ENCODE assay signal across 1 cellular context in the genomic region with DNA sequence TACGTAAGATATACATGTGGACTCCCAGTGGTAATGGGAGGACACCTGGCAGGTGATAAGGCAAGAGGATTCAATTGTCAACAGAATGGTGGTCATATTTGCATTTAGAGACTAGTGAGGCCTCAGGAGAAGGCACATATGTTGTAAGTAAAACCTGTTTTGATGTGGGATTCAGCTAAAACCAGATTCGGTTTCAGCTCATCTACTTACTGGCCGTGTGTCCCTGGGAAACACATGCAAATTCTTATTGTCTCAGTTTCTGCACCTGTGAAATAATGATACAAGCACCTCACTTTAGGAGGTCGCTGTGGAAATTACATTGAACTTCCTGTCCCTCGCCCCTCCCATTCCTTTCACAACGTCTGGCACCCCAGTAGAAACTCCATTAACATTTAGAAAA.
TF ChIP-seq lines count a peak whose summit lies in the region.

No MANE protein-coding gene starts in this region.

TF ChIP-seq in H1, 55 proteins besides CTCF, POLR2A, EP300 and RAD21:
- TF ChIP-seq CTBP2 (IDR thresholded peaks at IDR 0.05; ENCODE audit: borderline replicate concordance, insufficient read depth, insufficient read length, low read length) (no peak), PHF8 (conservative IDR thresholded peaks at IDR 0.05; ENCODE audit: low read depth, low read length) (no peak), SAP30 (IDR thresholded peaks at IDR 0.05; ENCODE audit: insufficient read depth, insufficient replicate concordance, low read length) (no peak), TBP (IDR thresholded peaks at IDR 0.05; ENCODE audit: low read depth, low read length) (no peak), SUZ12 (IDR thresholded peaks at IDR 0.05; ENCODE audit: low read length) (no peak), TEAD4 (IDR thresholded peaks at IDR 0.05; ENCODE audit: low read depth, low read length) (no peak), CHD2 (IDR thresholded peaks at IDR 0.05; ENCODE audit: low read length) (no peak), JUND (IDR thresholded peaks at IDR 0.05; ENCODE audit: low read length) (no peak), SIRT6 (IDR thresholded peaks at IDR 0.05; ENCODE audit: low read length) (no peak), HDAC6 (IDR thresholded peaks at IDR 0.05; ENCODE audit: low read depth, low read length) (no peak)
- TF ChIP-seq, protein P1, sequence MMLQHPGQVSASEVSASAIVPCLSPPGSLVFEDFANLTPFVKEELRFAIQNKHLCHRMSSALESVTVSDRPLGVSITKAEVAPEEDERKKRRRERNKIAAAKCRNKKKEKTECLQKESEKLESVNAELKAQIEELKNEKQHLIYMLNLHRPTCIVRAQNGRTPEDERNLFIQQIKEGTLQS (IDR thresholded peaks at IDR 0.05; ENCODE audit: insufficient read depth, low read depth, low read length) = no peak
- TF ChIP-seq, protein P2, sequence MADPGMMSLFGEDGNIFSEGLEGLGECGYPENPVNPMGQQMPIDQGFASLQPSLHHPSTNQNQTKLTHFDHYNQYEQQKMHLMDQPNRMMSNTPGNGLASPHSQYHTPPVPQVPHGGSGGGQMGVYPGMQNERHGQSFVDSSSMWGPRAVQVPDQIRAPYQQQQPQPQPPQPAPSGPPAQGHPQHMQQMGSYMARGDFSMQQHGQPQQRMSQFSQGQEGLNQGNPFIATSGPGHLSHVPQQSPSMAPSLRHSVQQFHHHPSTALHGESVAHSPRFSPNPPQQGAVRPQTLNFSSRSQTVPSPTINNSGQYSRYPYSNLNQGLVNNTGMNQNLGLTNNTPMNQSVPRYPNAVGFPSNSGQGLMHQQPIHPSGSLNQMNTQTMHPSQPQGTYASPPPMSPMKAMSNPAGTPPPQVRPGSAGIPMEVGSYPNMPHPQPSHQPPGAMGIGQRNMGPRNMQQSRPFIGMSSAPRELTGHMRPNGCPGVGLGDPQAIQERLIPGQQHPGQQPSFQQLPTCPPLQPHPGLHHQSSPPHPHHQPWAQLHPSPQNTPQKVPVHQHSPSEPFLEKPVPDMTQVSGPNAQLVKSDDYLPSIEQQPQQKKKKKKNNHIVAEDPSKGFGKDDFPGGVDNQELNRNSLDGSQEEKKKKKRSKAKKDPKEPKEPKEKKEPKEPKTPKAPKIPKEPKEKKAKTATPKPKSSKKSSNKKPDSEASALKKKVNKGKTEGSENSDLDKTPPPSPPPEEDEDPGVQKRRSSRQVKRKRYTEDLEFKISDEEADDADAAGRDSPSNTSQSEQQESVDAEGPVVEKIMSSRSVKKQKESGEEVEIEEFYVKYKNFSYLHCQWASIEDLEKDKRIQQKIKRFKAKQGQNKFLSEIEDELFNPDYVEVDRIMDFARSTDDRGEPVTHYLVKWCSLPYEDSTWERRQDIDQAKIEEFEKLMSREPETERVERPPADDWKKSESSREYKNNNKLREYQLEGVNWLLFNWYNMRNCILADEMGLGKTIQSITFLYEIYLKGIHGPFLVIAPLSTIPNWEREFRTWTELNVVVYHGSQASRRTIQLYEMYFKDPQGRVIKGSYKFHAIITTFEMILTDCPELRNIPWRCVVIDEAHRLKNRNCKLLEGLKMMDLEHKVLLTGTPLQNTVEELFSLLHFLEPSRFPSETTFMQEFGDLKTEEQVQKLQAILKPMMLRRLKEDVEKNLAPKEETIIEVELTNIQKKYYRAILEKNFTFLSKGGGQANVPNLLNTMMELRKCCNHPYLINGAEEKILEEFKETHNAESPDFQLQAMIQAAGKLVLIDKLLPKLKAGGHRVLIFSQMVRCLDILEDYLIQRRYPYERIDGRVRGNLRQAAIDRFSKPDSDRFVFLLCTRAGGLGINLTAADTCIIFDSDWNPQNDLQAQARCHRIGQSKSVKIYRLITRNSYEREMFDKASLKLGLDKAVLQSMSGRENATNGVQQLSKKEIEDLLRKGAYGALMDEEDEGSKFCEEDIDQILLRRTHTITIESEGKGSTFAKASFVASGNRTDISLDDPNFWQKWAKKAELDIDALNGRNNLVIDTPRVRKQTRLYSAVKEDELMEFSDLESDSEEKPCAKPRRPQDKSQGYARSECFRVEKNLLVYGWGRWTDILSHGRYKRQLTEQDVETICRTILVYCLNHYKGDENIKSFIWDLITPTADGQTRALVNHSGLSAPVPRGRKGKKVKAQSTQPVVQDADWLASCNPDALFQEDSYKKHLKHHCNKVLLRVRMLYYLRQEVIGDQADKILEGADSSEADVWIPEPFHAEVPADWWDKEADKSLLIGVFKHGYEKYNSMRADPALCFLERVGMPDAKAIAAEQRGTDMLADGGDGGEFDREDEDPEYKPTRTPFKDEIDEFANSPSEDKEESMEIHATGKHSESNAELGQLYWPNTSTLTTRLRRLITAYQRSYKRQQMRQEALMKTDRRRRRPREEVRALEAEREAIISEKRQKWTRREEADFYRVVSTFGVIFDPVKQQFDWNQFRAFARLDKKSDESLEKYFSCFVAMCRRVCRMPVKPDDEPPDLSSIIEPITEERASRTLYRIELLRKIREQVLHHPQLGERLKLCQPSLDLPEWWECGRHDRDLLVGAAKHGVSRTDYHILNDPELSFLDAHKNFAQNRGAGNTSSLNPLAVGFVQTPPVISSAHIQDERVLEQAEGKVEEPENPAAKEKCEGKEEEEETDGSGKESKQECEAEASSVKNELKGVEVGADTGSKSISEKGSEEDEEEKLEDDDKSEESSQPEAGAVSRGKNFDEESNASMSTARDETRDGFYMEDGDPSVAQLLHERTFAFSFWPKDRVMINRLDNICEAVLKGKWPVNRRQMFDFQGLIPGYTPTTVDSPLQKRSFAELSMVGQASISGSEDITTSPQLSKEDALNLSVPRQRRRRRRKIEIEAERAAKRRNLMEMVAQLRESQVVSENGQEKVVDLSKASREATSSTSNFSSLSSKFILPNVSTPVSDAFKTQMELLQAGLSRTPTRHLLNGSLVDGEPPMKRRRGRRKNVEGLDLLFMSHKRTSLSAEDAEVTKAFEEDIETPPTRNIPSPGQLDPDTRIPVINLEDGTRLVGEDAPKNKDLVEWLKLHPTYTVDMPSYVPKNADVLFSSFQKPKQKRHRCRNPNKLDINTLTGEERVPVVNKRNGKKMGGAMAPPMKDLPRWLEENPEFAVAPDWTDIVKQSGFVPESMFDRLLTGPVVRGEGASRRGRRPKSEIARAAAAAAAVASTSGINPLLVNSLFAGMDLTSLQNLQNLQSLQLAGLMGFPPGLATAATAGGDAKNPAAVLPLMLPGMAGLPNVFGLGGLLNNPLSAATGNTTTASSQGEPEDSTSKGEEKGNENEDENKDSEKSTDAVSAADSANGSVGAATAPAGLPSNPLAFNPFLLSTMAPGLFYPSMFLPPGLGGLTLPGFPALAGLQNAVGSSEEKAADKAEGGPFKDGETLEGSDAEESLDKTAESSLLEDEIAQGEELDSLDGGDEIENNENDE (IDR thresholded peaks at IDR 0.05; ENCODE audit: insufficient replicate concordance, low read length) = no peak
